ENCODE assay signal across 1 cellular context in genomic region chr11:64743591-64744543, GRCh38.
A peak's percentile ranks its signal among the peaks of the same experiment; 100 is the strongest.
TF ChIP-seq lines count a peak whose summit lies in the region.

RASGRP2 (minus strand) TSS chr11:64744142; CDS start chr11:64742866, 1,276 bp downstream.

TF ChIP-seq in GM12878, 131 proteins besides CTCF, POLR2A, EP300 and RAD21 (continued from another document and continues in another):
- TF ChIP-seq ZBTB4 (CRISPR knock-in tag; IDR thresholded peaks at IDR 0.05) (no peak), IKZF1 (conservative IDR thresholded peaks at IDR 0.05) (peak; percentile 34; the same call in 1 of the 2 replicates), MEF2B (IDR thresholded peaks at IDR 0.05; ENCODE audit: partially characterized antibody, poor library complexity, severe bottlenecking) (no peak), CBFB (IDR thresholded peaks at IDR 0.05; ENCODE audit: low read depth) (no peak), SREBF1 (IDR thresholded peaks at IDR 0.05; ENCODE audit: low read length) (no peak), ATF7 (IDR thresholded peaks at IDR 0.05; ENCODE audit: low read depth) (peak; percentile 28; the same call in 1 of the 2 replicates), ZNF207 (IDR thresholded peaks at IDR 0.05; ENCODE audit: borderline replicate concordance) (no peak), PRDM15 (CRISPR knock-in tag; IDR thresholded peaks at IDR 0.05) (no peak), RCOR1 (conservative IDR thresholded peaks at IDR 0.05; ENCODE audit: low read depth, low read length) (no peak), NRF1 (conservative IDR thresholded peaks at IDR 0.05; ENCODE audit: low read depth, low read length) (0 out of 2 replicates have a peak, but pooled peaks have one; percentile 11), ESRRA (IDR thresholded peaks at IDR 0.05; ENCODE audit: low read length) (0 out of 2 replicates have a peak, but pooled peaks have one; percentile 79), SMAD1 (IDR thresholded peaks at IDR 0.05; ENCODE audit: low read depth, partially characterized antibody) (no peak), HDGF (IDR thresholded peaks at IDR 0.05) (peak; percentile 70; the same call in 1 of the 2 replicates), HCFC1 (IDR thresholded peaks at IDR 0.05; ENCODE audit: low read length) (no peak), SRF (IDR thresholded peaks at IDR 0.05; ENCODE audit: low read depth in 2 of 2, low read length in 2 of 2) (0 out of 4 replicates have a peak, but pooled peaks of 1 of the 2 experiments have one; percentile 22), IKZF2 (IDR thresholded peaks at IDR 0.05) (0 out of 4 replicates have a peak, but pooled peaks of 1 of the 2 experiments have one; percentile 3), SIN3A (IDR thresholded peaks at IDR 0.05; ENCODE audit: low read depth, low read length) (peak; percentile 29; the same call in 1 of the 2 replicates), ZBED1 (IDR thresholded peaks at IDR 0.05; ENCODE audit: borderline replicate concordance) (no peak), ZBTB40 (IDR thresholded peaks at IDR 0.05; ENCODE audit: borderline replicate concordance) (no peak), BHLHE40 (IDR thresholded peaks at IDR 0.05; ENCODE audit: borderline replicate concordance in 1 of 2, low read depth in 2 of 2, low read length in 1 of 2) (0 out of 4 replicates have a peak, but pooled peaks of 1 of the 2 experiments have one; percentile 24), PAX5 (IDR thresholded peaks at IDR 0.05; ENCODE audit: borderline replicate concordance, low read depth, low read length) (no peak), GATAD2B (conservative IDR thresholded peaks at IDR 0.05; ENCODE audit: low read depth) (0 out of 2 replicates have a peak, but pooled peaks have one; percentile 17), BACH1 (IDR thresholded peaks at IDR 0.05; ENCODE audit: borderline replicate concordance) (peak; percentile 12; the same call in 1 of the 2 replicates), MTA2 (IDR thresholded peaks at IDR 0.05; ENCODE audit: low read depth) (no peak), YY1 (IDR thresholded peaks at IDR 0.05; ENCODE audit: low read depth, low read length) (0 out of 2 replicates have a peak, but pooled peaks have one; percentile 19), DPF2 (IDR thresholded peaks at IDR 0.05) (peak; percentile 46), RUNX3 (IDR thresholded peaks at IDR 0.05; ENCODE audit: low read length) (peak; percentile 8; the same call in 1 of the 2 replicates), ZNF274 (IDR thresholded peaks at IDR 0.05; ENCODE audit: insufficient read depth, insufficient read length) (no peak), SP1 (IDR thresholded peaks at IDR 0.05; ENCODE audit: low read depth, low read length) (no peak), KAT2A (conservative IDR thresholded peaks at IDR 0.05; ENCODE audit: control insufficient read depth, low read depth, low read length) (no peak), MYB (IDR thresholded peaks at IDR 0.05; ENCODE audit: borderline replicate concordance, low read depth, low read length) (no peak), ZNF592 (IDR thresholded peaks at IDR 0.05) (no peak), SMARCA5 (IDR thresholded peaks at IDR 0.05) (peak; percentile 81; the same call in 1 of the 2 replicates), LARP7 (IDR thresholded peaks at IDR 0.05) (no peak; the same call in 1 of the 2 replicates), NBN (IDR thresholded peaks at IDR 0.05) (peak; percentile 57; the same call in 1 of the 2 replicates)
- TF ChIP-seq, protein P1, sequence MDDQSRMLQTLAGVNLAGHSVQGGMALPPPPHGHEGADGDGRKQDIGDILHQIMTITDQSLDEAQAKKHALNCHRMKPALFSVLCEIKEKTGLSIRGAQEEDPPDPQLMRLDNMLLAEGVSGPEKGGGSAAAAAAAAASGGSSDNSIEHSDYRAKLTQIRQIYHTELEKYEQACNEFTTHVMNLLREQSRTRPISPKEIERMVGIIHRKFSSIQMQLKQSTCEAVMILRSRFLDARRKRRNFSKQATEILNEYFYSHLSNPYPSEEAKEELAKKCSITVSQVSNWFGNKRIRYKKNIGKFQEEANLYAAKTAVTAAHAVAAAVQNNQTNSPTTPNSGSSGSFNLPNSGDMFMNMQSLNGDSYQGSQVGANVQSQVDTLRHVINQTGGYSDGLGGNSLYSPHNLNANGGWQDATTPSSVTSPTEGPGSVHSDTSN (IDR thresholded peaks at IDR 0.05; ENCODE audit: insufficient replicate concordance, low read depth, low read length), result no peak
- TF ChIP-seq, protein P2, sequence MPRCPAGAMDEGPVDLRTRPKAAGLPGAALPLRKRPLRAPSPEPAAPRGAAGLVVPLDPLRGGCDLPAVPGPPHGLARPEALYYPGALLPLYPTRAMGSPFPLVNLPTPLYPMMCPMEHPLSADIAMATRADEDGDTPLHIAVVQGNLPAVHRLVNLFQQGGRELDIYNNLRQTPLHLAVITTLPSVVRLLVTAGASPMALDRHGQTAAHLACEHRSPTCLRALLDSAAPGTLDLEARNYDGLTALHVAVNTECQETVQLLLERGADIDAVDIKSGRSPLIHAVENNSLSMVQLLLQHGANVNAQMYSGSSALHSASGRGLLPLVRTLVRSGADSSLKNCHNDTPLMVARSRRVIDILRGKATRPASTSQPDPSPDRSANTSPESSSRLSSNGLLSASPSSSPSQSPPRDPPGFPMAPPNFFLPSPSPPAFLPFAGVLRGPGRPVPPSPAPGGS (IDR thresholded peaks at IDR 0.05; ENCODE audit: borderline replicate concordance, insufficient read depth, low read depth, low read length, poor library complexity, severe bottlenecking), result no peak
- TF ChIP-seq, protein P3, sequence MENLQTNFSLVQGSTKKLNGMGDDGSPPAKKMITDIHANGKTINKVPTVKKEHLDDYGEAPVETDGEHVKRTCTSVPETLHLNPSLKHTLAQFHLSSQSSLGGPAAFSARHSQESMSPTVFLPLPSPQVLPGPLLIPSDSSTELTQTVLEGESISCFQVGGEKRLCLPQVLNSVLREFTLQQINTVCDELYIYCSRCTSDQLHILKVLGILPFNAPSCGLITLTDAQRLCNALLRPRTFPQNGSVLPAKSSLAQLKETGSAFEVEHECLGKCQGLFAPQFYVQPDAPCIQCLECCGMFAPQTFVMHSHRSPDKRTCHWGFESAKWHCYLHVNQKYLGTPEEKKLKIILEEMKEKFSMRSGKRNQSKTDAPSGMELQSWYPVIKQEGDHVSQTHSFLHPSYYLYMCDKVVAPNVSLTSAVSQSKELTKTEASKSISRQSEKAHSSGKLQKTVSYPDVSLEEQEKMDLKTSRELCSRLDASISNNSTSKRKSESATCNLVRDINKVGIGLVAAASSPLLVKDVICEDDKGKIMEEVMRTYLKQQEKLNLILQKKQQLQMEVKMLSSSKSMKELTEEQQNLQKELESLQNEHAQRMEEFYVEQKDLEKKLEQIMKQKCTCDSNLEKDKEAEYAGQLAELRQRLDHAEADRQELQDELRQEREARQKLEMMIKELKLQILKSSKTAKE (IDR thresholded peaks at IDR 0.05; ENCODE audit: low read depth, poor library complexity, severe bottlenecking), result no peak
